ENCODE assay signal across 20 cellular contexts in genomic region chr4:91734682-91735081, GRCh38.
DNase-seq lines count a peak whose midpoint lies in the region; TF ChIP-seq lines count a peak whose summit lies in the region.
"Had no signal": no experiment of that assay in that cellular context is flagged by ENCODE, and none has a peak within 500 bp of the region (broad histone marks: within the 10 kb centered on the region; RNA-seq: fewer than 3 reads in every experiment).

No MANE protein-coding gene starts in this region.

- peak; percentile 11 for TF ChIP-seq CTCF in kidney epithelial cell (IDR thresholded peaks at IDR 0.05; ENCODE audit: insufficient read depth, low read length, poor library complexity, severe bottlenecking)

- no peaks in the 10 kb centered on the region for H3K27me3 ChIP-seq in kidney epithelial cell (ENCODE audit: control insufficient read depth, insufficient read depth, low read length)
- H3K27me3 ChIP-seq: BLaER1 treated with 17β-estradiol and CSF1 and Interleukin-3, amounts not matched to agents 10 nM and 100 nM; neutrophil; sigmoid colon had no signal

- H3K4me3 ChIP-seq in kidney epithelial cell (ENCODE audit: low read depth, low read length), result no peak overlapping the region
- H3K4me3 ChIP-seq: BLaER1 treated with 17β-estradiol and CSF1 and Interleukin-3, amounts not matched to agents 10 nM and 100 nM; sigmoid colon had no signal

- DNase-seq in H4 (ENCODE audit: low spot score) (peak; percentile 12), NCI-H226 (peak; percentile 15), amniotic epithelial cell (ENCODE audit: low read depth) (peak; percentile 32), kidney epithelial cell (ENCODE audit: low read depth) (no peak), NCI-H2196 (lab: John Stamatoyannopoulos, UW; ENCODE audit: unreplicated experiment) (no peak), NCI-H187 treated with DMSO at 0.1 percent for 48 hours (lab: John Stamatoyannopoulos, UW) (no peak)
- no peak for DNase-seq in activated T-cell treated with anti-CD3 and anti-CD28 coated beads, Interleukin-2, amount 50 U/mL, for 48 hours
- DNase-seq: activated CD4-positive, alpha-beta T cell treated with anti-CD3 and anti-CD28 coated beads, Interleukin-2, amount 50 U/mL, for 48 hours; activated naive CD8-positive, alpha-beta T cell treated with anti-CD3 and anti-CD28 coated beads, Interleukin-2, amount 10 ng/mL, durations not matched to agents 7 days and 5 days; activated T-cell treated with anti-CD3 and anti-CD28 coated beads, Interleukin-2, amount 50 U/mL, for 72 hours; erythroblast; head of caudate nucleus; MM.1S; NCI-H2029 treated with DMSO at 0.1 percent for 48 hours; SHP77 treated with DMSO at 0.1 percent for 48 hours; sigmoid colon; stimulated activated CD4-positive, alpha-beta T cell treated with anti-CD3 and anti-CD28 coated beads, Interleukin-2, amount 100 ng/mL, for 48 hours; stimulated activated CD8-positive, alpha-beta memory T cell treated with anti-CD3 and anti-CD28 coated beads, Interleukin-4, amount 100 ng/mL, for 48 hours had no signal

- H3K36me3 ChIP-seq in kidney epithelial cell (ENCODE audit: control insufficient read depth, insufficient read depth, low read length), result no peaks in the 10 kb centered on the region
- H3K36me3 ChIP-seq: BLaER1 treated with 17β-estradiol and CSF1 and Interleukin-3, amounts not matched to agents 10 nM and 100 nM; neutrophil; sigmoid colon had no signal

Comparison
In these comparisons a context has a peak if more than half of its experiments do, and no peak if none do; other contexts are left out.
1. DNase-seq: peak in H4 (single experiment), NCI-H226 (single experiment) and amniotic epithelial cell (single experiment); none in kidney epithelial cell (single experiment), NCI-H2196 (single experiment), NCI-H187 treated with DMSO at 0.1 percent for 48 hours (single experiment) and activated T-cell treated with anti-CD3 and anti-CD28 coated beads, Interleukin-2, amount 50 U/mL, for 48 hours (0 of 2).